Comparison of ENCODE assay signal across 8 cellular contexts in the genomic region with DNA sequence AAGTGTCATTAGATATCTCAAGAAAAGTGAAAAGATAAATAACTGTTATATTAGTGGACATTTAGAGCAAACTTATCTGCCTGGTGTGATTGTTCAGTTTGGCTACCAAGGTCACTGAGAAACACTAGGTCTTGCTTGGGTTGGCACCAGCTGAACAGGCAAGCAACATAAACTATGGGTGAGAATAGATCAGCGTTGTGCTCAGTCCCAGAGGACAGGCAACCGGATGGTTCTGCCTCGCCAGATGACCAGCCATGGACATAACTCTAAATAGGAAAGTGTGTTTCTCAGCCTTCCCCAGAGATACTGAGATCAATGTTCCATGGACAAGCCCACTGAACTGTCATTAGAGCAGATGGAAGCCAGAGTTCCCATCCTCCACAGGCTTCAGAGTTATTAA.
"Had no signal": no experiment of that assay in that cellular context is flagged by ENCODE, and none has a peak within 500 bp of the region (broad histone marks: within the 10 kb centered on the region; RNA-seq: fewer than 3 reads in every experiment).

No MANE protein-coding gene starts in this region.

- H3K4me3 ChIP-seq: GM23248, HAP-1, K562 had no signal

- H3K27ac ChIP-seq: GM23248, HL-60 had no signal

- DNase-seq: GOT3, H7, KG1 had no signal

- H3K9ac ChIP-seq: GM23248 had no signal

- ATAC-seq: HCT116, K562 had no signal

- FAIRE-seq: K562 had no signal

- H3K9me3 ChIP-seq: HAP-1 had no signal

- H2AFZ ChIP-seq: GM23248 had no signal

- H3K36me3 ChIP-seq: HAP-1 had no signal

- H3K4me1 ChIP-seq: HAP-1 had no signal
